In the genomic region with DNA sequence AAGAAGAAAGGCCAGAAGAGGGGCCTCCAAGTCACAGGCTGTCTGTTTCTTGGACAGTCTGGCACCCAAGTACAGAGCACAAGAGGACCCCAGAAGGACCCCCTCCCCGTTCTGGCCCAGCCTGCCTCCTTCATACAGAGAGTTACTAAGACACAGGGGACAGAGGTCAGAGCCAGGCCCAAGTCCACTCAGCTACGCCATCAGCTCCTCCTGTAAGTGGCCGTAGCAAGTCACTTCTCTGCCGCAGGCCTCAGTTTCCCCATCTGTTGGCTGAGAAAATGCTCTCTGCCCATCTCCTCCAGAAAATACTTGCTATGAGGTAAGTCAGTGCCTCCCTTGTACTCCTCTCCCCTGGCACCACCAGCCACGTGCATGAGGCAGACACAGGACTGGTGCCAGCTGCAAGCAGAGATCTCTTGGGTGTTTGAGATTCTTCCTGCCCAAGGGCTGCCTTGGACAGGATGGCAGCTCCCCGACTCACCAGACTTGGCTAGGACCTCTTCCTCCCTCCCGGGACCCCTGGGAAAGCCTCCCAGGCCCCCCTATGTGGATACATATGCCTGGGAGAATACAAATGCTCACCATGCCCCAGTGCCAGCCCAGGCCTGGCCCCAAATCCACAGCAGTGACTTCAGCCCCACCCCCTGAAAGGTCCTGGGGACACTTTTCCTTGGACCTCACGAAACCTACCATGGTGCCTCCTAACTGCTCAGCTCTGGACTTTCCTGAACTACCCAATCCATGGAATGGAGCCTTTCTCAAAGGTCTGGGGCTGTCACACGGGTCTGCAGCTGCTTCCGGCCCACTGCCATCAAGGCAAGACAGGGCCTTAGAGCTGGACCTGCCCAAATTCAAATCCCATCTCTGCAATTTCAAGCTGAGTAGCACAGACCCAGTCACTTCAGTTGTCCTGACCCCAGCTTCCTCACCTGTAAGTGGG, we compare ENCODE assay signal across 12 cellular contexts. TPM values are rescaled to one million over a fixed set of nuclear protein-coding genes. Genes with fewer than 3 reads are reported as not detected.
A peak's percentile ranks its signal among the peaks of the same experiment; 100 is the strongest.
DNase-seq lines count a peak whose midpoint lies in the region; ATAC-seq, FAIRE-seq and TF ChIP-seq lines count a peak whose summit lies in the region.
"Had no signal": no experiment of that assay in that cellular context is flagged by ENCODE, and none has a peak within 500 bp of the region (broad histone marks: within the 10 kb centered on the region; RNA-seq: fewer than 3 reads in every experiment).

No MANE protein-coding gene starts in this region.

- peak overlapping the region; percentile 55 for H3K4me3 Mint-ChIP-seq in activated B cell treated with CpG ODN at 0.5 μM for 24 hours

- H3K9me3 ChIP-seq in gastroesophageal sphincter (no peaks in the 10 kb centered on the region), small intestine (ENCODE audit: control insufficient read depth, low read depth) (no peaks in the 10 kb centered on the region)

- H3K36me3 ChIP-seq in gastroesophageal sphincter (no peaks in the 10 kb centered on the region), small intestine (ENCODE audit: control insufficient read depth in 2 of 2, insufficient read depth in 2 of 2, low read length in 2 of 2) (no peaks in the 10 kb centered on the region)

- ATAC-seq in activated B cell treated with CpG ODN at 0.5 μM for 24 hours (ENCODE audit: low read depth) (no peak), gastroesophageal sphincter (no peak), HG02852 (IDR thresholded peaks at IDR 0.05; ENCODE audit: unreplicated experiment) (no peak)
- ATAC-seq: HCT116, PC-3 had no signal

- H3K4me1 ChIP-seq in gastroesophageal sphincter, result peaks cover 21 to 95% (median 90%) of the 10 kb centered on the region in 3 donors
- peaks cover 8 to 17% of the 10 kb centered on the region in 2 donors for H3K4me1 ChIP-seq in small intestine (ENCODE audit: control insufficient read depth in 2 of 2, insufficient read depth in 1 of 2, low read depth in 1 of 2, low read length in 1 of 2)

- H3K27me3 ChIP-seq in gastroesophageal sphincter (no peaks in the 10 kb centered on the region), small intestine (ENCODE audit: control insufficient read depth in 2 of 2, insufficient read depth in 2 of 2, low read length in 2 of 2) (no peaks in the 10 kb centered on the region)

- H3K4me3 ChIP-seq in gastroesophageal sphincter (peak overlapping the region in 1 of 2 donors; percentile 4), small intestine (ENCODE audit: low read depth in 1 of 2, low read length in 2 of 2) (peak overlapping the region in 1 of 2 donors; percentile 83)

- no peaks in the 10 kb centered on the region for H3K9me3 Mint-ChIP-seq in activated B cell treated with CpG ODN at 0.5 μM for 24 hours

- intact Hi-C loops in activated B cell treated with CpG ODN at 0.5 μM for 24 hours (cut with micrococcal nuclease), result no loop called here

- TF ChIP-seq EP300 in gastroesophageal sphincter (IDR thresholded peaks at IDR 0.05), result no peak

- TF ChIP-seq POLR2A in gastroesophageal sphincter (IDR thresholded peaks at IDR 0.05), result no peak

- DNase-seq in EH (ENCODE audit: low read depth) (peak; percentile 43), activated B cell treated with CpG ODN at 0.5 μM for 24 hours (no peak), small intestine (peak; percentile 57), NCI-H1048 (lab: John Stamatoyannopoulos, UW) (no peak), dermis blood vessel endothelial cell (no peak), SHP77 (lab: John Stamatoyannopoulos, UW) (no peak)
- DNase-seq: activated gamma-delta T cell, PC-3 had no signal

- WGBS in gastroesophageal sphincter (ENCODE audit: low coverage in 1 of 2), 2 donors, result 51% methylated on average over 3 of the region's 10 CpGs; no CpG with 5 or more reads in 1 of the 2 donors
- WGBS in small intestine, 3 donors, result 20 to 57% (median 44%) methylated on average over 10 of the region's 10 CpGs

- H3K36me3 Mint-ChIP-seq in activated B cell treated with CpG ODN at 0.5 μM for 24 hours (ENCODE audit: low read depth), result peaks cover 16% of the 10 kb centered on the region

- H3K27ac Mint-ChIP-seq in activated B cell treated with CpG ODN at 0.5 μM for 24 hours, result peak overlapping the region; percentile 91

- H3K27ac ChIP-seq in gastroesophageal sphincter (peak overlapping the region in 3 of 4 donors; percentile 89 to 92 (median 92)), small intestine (ENCODE audit: low read depth in 1 of 2, low read length in 1 of 2) (peak overlapping the region; percentile 66 to 98)
- H3K27ac ChIP-seq: parathyroid adenoma had no signal

- TF ChIP-seq CTCF in activated B cell treated with CpG ODN at 0.5 μM for 24 hours (IDR thresholded peaks at IDR 0.05) (no peak), gastroesophageal sphincter (IDR thresholded peaks at IDR 0.05) (no peak)

- CTCF ChIA-PET in activated B cell treated with CpG ODN at 0.5 μM for 24 hours (lab: Charles Lee), result interaction anchor here (1.2 to 2.9 kb wide), 4 partner anchors 21 to 59 kb away, joined by 4 to 11 read pairs (median 8); no protein-coding TSS in a partner anchor

- H3K4me1 Mint-ChIP-seq in activated B cell treated with CpG ODN at 0.5 μM for 24 hours, result peaks cover 86% of the 10 kb centered on the region

- POLR2A ChIA-PET in activated B cell treated with CpG ODN at 0.5 μM for 24 hours (lab: Charles Lee), result interaction anchor here (1.1 to 1.3 kb wide), 2 partner anchors 10 to 20 kb away, joined by 3 to 5 read pairs; no protein-coding TSS in a partner anchor

- no peaks in the 10 kb centered on the region for H3K27me3 Mint-ChIP-seq in activated B cell treated with CpG ODN at 0.5 μM for 24 hours

- no peak for FAIRE-seq in small intestine (lab: Jason Lieb, UNC)

RNA-seq across cellular contexts. Expression of a gene that starts 5.1 kb away (rescaled TPM):
- 65.8 and 88.1 TPM in 2 replicates for total RNA-seq in activated B cell treated with CpG ODN at 0.5 μM for 24 hours
- total RNA-seq in gastroesophageal sphincter, result 10 to 100 TPM in 3 of 4 donors, 1 to 10 TPM in 1; 7.0 to 22.0 (median 16.3) TPM
- polyA plus RNA-seq in small intestine, result 100 to 1,000 TPM in 1 of 3 donors, 10 to 100 TPM in 2; 43.9 to 123 (median 69.4) TPM
- total RNA-seq in dermis blood vessel endothelial cell, result 8.3 and 34.4 TPM in 2 replicates

RNA-seq across cellular contexts. Expression of a gene that starts 38.0 kb away (rescaled TPM):
- total RNA-seq in activated B cell treated with CpG ODN at 0.5 μM for 24 hours (41.4 and 50.6 TPM in 2 replicates), gastroesophageal sphincter (10 to 100 TPM in 2 of 4 donors, 1 to 10 TPM in 2; 8.9 to 15.0 (median 11.2) TPM), dermis blood vessel endothelial cell (8.5 and 9.9 TPM in 2 replicates)
- 10 to 100 TPM; 23.2 to 46.0 (median 37.8) TPM for polyA plus RNA-seq in small intestine

RNA-seq across cellular contexts. Expression of a gene that starts 45.1 kb away (rescaled TPM):
- 1.7 and 1.8 TPM in 2 replicates for total RNA-seq in activated B cell treated with CpG ODN at 0.5 μM for 24 hours
- total RNA-seq in gastroesophageal sphincter, result 1 to 10 TPM in 2 of 4 donors, under 1 TPM in 1, not detected in 1; 0.66 to 3.4 (median 3.1) TPM
- under 1 TPM in 2 of 3 donors, not detected in 1; 0.60 to 0.81 TPM for polyA plus RNA-seq in small intestine
- 0.51 and 0.70 TPM in 2 replicates for total RNA-seq in dermis blood vessel endothelial cell

RNA-seq across cellular contexts. Expression of a gene that starts 58.8 kb away (rescaled TPM):
- total RNA-seq in activated B cell treated with CpG ODN at 0.5 μM for 24 hours (71.3 and 85.4 TPM in 2 replicates), gastroesophageal sphincter (10 to 100 TPM; 25.2 to 49.7 (median 31.7) TPM), dermis blood vessel endothelial cell (50.0 and 98.0 TPM in 2 replicates)
- polyA plus RNA-seq in small intestine, result 10 to 100 TPM; 20.4 to 34.7 (median 24.6) TPM

Comparison
In these comparisons a context has a peak if more than half of its experiments do, and no peak if none do; other contexts are left out.
1. DNase-seq: peak in EH (single experiment) and small intestine (single experiment); none in activated B cell treated with CpG ODN at 0.5 μM for 24 hours (single experiment), NCI-H1048 (single experiment), dermis blood vessel endothelial cell (single experiment) and SHP77 (0 of 2).